In genomic region chr6:77456531-77457248, GRCh38 we compare ENCODE assay signal across 12 cellular contexts. TPM values are rescaled to one million over a fixed set of nuclear protein-coding genes. Genes with fewer than 3 reads are reported as not detected.
DNase-seq lines count a peak whose midpoint lies in the region; ATAC-seq and TF ChIP-seq lines count a peak whose summit lies in the region.
"Had no signal": no experiment of that assay in that cellular context is flagged by ENCODE, and none has a peak within 500 bp of the region (broad histone marks: within the 10 kb centered on the region; RNA-seq: fewer than 3 reads in every experiment).

No MANE protein-coding gene starts in this region.

- no peaks in the 10 kb centered on the region for H3K9me3 ChIP-seq in T-helper 17 cell (ENCODE audit: control insufficient read depth, low read length, poor library complexity, severe bottlenecking)

- peaks cover 42% of the 10 kb centered on the region for H3K27me3 Mint-ChIP-seq in T-helper 17 cell

- intact Hi-C loops in sciatic nerve (cut with DNase I), result no loop called here

- DNase-seq in H4 (ENCODE audit: low spot score) (peak; percentile 92), fibroblast of the conjunctiva (ENCODE audit: low read depth) (peak; percentile 95), sciatic nerve (ENCODE audit: low spot score) (no peak), T-helper 17 cell (no peak), HUDEP-2 (lab: John Stamatoyannopoulos, UW; ENCODE audit: unreplicated experiment in 76 of 76) (no peak), UCSD-AML1 (lab: John Stamatoyannopoulos, UW; ENCODE audit: unreplicated experiment) (no peak)
- DNase-seq: stimulated activated CD4-positive, alpha-beta T cell treated with anti-CD3 and anti-CD28 coated beads, Interleukin-2, amount 100 ng/mL, for 48 hours had no signal

- H3K36me3 Mint-ChIP-seq in T-helper 17 cell (ENCODE audit: low read depth), result no peaks in the 10 kb centered on the region
- H3K36me3 Mint-ChIP-seq: activated naive CD4-positive, alpha-beta T cell treated with anti-CD3 and anti-CD28 coated beads, Interleukin-2, amount 50 U/mL, for 24 hours had no signal

- H3K4me3 Mint-ChIP-seq in T-helper 17 cell, result no peak overlapping the region
- H3K4me3 Mint-ChIP-seq: activated naive CD4-positive, alpha-beta T cell treated with anti-CD3 and anti-CD28 coated beads, Interleukin-2, amount 50 U/mL, for 24 hours; T-helper 1 cell treated with Interleukin-12 subunit alpha and Interleukin-12 subunit beta and Interleukin-4 antibody, amounts not matched to agents 30 μg/mL and 1 μg/mL, for 36 hours had no signal

- H3K27ac Mint-ChIP-seq in T-helper 17 cell, result no peak overlapping the region
- H3K27ac Mint-ChIP-seq: activated naive CD4-positive, alpha-beta T cell treated with anti-CD3 and anti-CD28 coated beads, Interleukin-2, amount 50 U/mL, for 24 hours; T-helper 1 cell treated with Interleukin-12 subunit alpha and Interleukin-12 subunit beta and Interleukin-4 antibody, amounts not matched to agents 30 μg/mL and 1 μg/mL, for 36 hours had no signal

- no peaks in the 10 kb centered on the region for H3K4me1 Mint-ChIP-seq in T-helper 17 cell
- H3K4me1 Mint-ChIP-seq: activated naive CD4-positive, alpha-beta T cell treated with anti-CD3 and anti-CD28 coated beads, Interleukin-2, amount 50 U/mL, for 24 hours had no signal

- ATAC-seq in SK-N-SH treated with all-trans-retinoic acid at 6 μM for 48 hours, result peak; percentile 88
- ATAC-seq in sciatic nerve, result peak; percentile 53
- no peak for ATAC-seq in T-helper 17 cell
- no peak for ATAC-seq in GM21360 (IDR thresholded peaks at IDR 0.05; ENCODE audit: unreplicated experiment)
- ATAC-seq: left lobe of liver had no signal

TF ChIP-seq in SK-N-SH treated with all-trans-retinoic acid at 6 μM for 48 hours, 23 proteins besides CTCF, POLR2A, EP300 and RAD21:
- no peak for TF ChIP-seq CSDC2 (CRISPR knock-in tag; IDR thresholded peaks at IDR 0.05)
- TF ChIP-seq CREB5 (CRISPR knock-in tag; IDR thresholded peaks at IDR 0.05; ENCODE audit: low read depth), result no peak
- no peak for TF ChIP-seq RARB (CRISPR knock-in tag; IDR thresholded peaks at IDR 0.05)
- TF ChIP-seq ZC3H10 (CRISPR knock-in tag; IDR thresholded peaks at IDR 0.05), result 0 out of 2 replicates have a peak, but pooled peaks have one; percentile 48
- no peak for TF ChIP-seq GLIS3 (CRISPR knock-in tag; IDR thresholded peaks at IDR 0.05)
- TF ChIP-seq TOX (CRISPR knock-in tag; IDR thresholded peaks at IDR 0.05; ENCODE audit: borderline replicate concordance), result peak; percentile 48
- TF ChIP-seq ZNF565 (CRISPR knock-in tag; conservative IDR thresholded peaks at IDR 0.05; ENCODE audit: low read depth), result no peak
- TF ChIP-seq OSR1 (CRISPR knock-in tag; IDR thresholded peaks at IDR 0.05), result no peak
- no peak for TF ChIP-seq BACH2 (CRISPR knock-in tag; IDR thresholded peaks at IDR 0.05; ENCODE audit: borderline replicate concordance)
- TF ChIP-seq TCF4 (CRISPR knock-in tag; IDR thresholded peaks at IDR 0.05; ENCODE audit: borderline replicate concordance), result no peak
- no peak for TF ChIP-seq TSHZ2 (CRISPR knock-in tag; IDR thresholded peaks at IDR 0.05)
- no peak for TF ChIP-seq ESRRG (CRISPR knock-in tag; IDR thresholded peaks at IDR 0.05)
- no peak for TF ChIP-seq ZFP3 (CRISPR knock-in tag; IDR thresholded peaks at IDR 0.05)
- no peak for TF ChIP-seq SNAI2 (CRISPR knock-in tag; IDR thresholded peaks at IDR 0.05)
- no peak for TF ChIP-seq ZNF70 (CRISPR knock-in tag; IDR thresholded peaks at IDR 0.05)
- TF ChIP-seq POU6F1 (CRISPR knock-in tag; IDR thresholded peaks at IDR 0.05; ENCODE audit: borderline replicate concordance, low read depth), result no peak
- no peak for TF ChIP-seq ZNF8 (CRISPR knock-in tag; IDR thresholded peaks at IDR 0.05)
- TF ChIP-seq ZFP30 (CRISPR knock-in tag; IDR thresholded peaks at IDR 0.05), result no peak
- TF ChIP-seq CSRNP3 (CRISPR knock-in tag; IDR thresholded peaks at IDR 0.05), result no peak
- TF ChIP-seq ARNTL (CRISPR knock-in tag; IDR thresholded peaks at IDR 0.05; ENCODE audit: borderline replicate concordance, low read depth), result no peak
- 0 out of 2 replicates have a peak, but pooled peaks have one; percentile 16 for TF ChIP-seq ISL1 (CRISPR knock-in tag; IDR thresholded peaks at IDR 0.05)
- TF ChIP-seq PPARA (CRISPR knock-in tag; IDR thresholded peaks at IDR 0.05; ENCODE audit: borderline replicate concordance), result no peak

RNA-seq across cellular contexts. Expression of gene HTR1B, which starts 6.6 kb away (rescaled TPM):
- not detected in 2 replicates for total RNA-seq in H4 (2014; rRNA removed; shearing (Covaris generic))
- total RNA-seq in sciatic nerve (0.62 TPM), T-helper 17 cell (not detected)
- total RNA-seq: left lobe of liver had no signal

Comparison
In these comparisons a context has a peak if more than half of its experiments do, and no peak if none do; other contexts are left out.
1. DNase-seq: peak in H4 (single experiment) and fibroblast of the conjunctiva (single experiment); none in sciatic nerve (single experiment), T-helper 17 cell (0 of 3), HUDEP-2 (0 of 76) and UCSD-AML1 (single experiment).
2. ATAC-seq: peak in SK-N-SH treated with all-trans-retinoic acid at 6 μM for 48 hours (single experiment) and sciatic nerve (single experiment); none in T-helper 17 cell (single experiment) and GM21360 (single experiment).